Comparison of ENCODE assay signal across 8 cellular contexts in genomic region chr11:26276798-26277424, GRCh38. TPM values are rescaled to one million over a fixed set of nuclear protein-coding genes. Genes with fewer than 3 reads are reported as not detected.
DNase-seq lines count a peak whose midpoint lies in the region; ATAC-seq and TF ChIP-seq lines count a peak whose summit lies in the region.

No MANE protein-coding gene starts in this region.

- H3K36me3 Mint-ChIP-seq in osteocyte (ENCODE audit: unreplicated experiment) = no peaks in the 10 kb centered on the region

- H3K27ac Mint-ChIP-seq in osteocyte (ENCODE audit: unreplicated experiment) = no peak overlapping the region

- peaks cover 29% of the 10 kb centered on the region for H3K27me3 Mint-ChIP-seq in osteocyte (ENCODE audit: unreplicated experiment)

- peak; percentile 95 for TF ChIP-seq CTCF in osteocyte (IDR thresholded peaks at IDR 0.05)

- no peak overlapping the region for H3K4me3 Mint-ChIP-seq in osteocyte (ENCODE audit: unreplicated experiment)

- H3K4me1 Mint-ChIP-seq in osteocyte (ENCODE audit: unreplicated experiment) = peaks cover 2% of the 10 kb centered on the region

- peak; percentile 79 for ATAC-seq in GM19025 (IDR thresholded peaks at IDR 0.05; ENCODE audit: low read depth, unreplicated experiment)
- ATAC-seq in HG03108 (IDR thresholded peaks at IDR 0.05; ENCODE audit: unreplicated experiment) = peak; percentile 89

- H3K9me3 Mint-ChIP-seq in osteocyte (ENCODE audit: unreplicated experiment) = no peaks in the 10 kb centered on the region

- DNase-seq in D341Med (ENCODE audit: low spot score) (peak; percentile 55), NCI-H345 treated with DMSO at 0.1 percent for 48 hours (lab: John Stamatoyannopoulos, UW; ENCODE audit: unreplicated experiment) (peak; percentile 38), germinal center (ENCODE audit: low spot score) (peak; percentile 20), osteocyte (ENCODE audit: extremely low spot score, unreplicated experiment) (no peak), ureter (ENCODE audit: low spot score) (no peak)
- peak; percentile 53 for DNase-seq in activated CD8-positive, alpha-beta memory T cell treated with anti-CD3 and anti-CD28 coated beads, Interleukin-2, amount 50 U/mL, for 48 hours

RNA-seq across cellular contexts. Expression of gene ANO3, which starts 55.0 kb away (rescaled TPM):
- total RNA-seq in osteocyte = not detected in 2 replicates
- 0.55 TPM for total RNA-seq in ureter

Comparison
In these comparisons a context has a peak if more than half of its experiments do, and no peak if none do; other contexts are left out.
1. DNase-seq: peak in D341Med (single experiment), NCI-H345 treated with DMSO at 0.1 percent for 48 hours (single experiment), activated CD8-positive, alpha-beta memory T cell treated with anti-CD3 and anti-CD28 coated beads, Interleukin-2, amount 50 U/mL, for 48 hours (single experiment) and germinal center (single experiment); none in osteocyte (single experiment) and ureter (single experiment).